9 cellular contexts compared by ENCODE assay signal in genomic region chr11:74024630-74025029, GRCh38. TPM values are rescaled to one million over a fixed set of nuclear protein-coding genes. Genes with fewer than 3 reads are reported as not detected.
DNase-seq lines count a peak whose midpoint lies in the region; TF ChIP-seq lines count a peak whose summit lies in the region.
"Had no signal": no experiment of that assay in that cellular context is flagged by ENCODE, and none has a peak within 500 bp of the region (broad histone marks: within the 10 kb centered on the region; RNA-seq: fewer than 3 reads in every experiment).

No MANE protein-coding gene starts in this region.

- intact Hi-C loops in activated CD4-positive, alpha-beta memory T cell treated with anti-CD3 and anti-CD28 coated beads for 36 hours (cut with micrococcal nuclease), result loop anchor here (5.0 kb wide), 1 partner anchor 63 kb away; no protein-coding TSS in a partner anchor
- intact Hi-C loops in stomach (cut with DNase I; ENCODE audit: low total_unique reads), result loop anchor here (10.0 kb wide), 1 partner anchor 50 kb away; no protein-coding TSS in a partner anchor

- no peak overlapping the region for H3K4me3 ChIP-seq in stomach

- no peak for TF ChIP-seq CTCF in stomach (IDR thresholded peaks at IDR 0.05)
- TF ChIP-seq CTCF in GM10266 (IDR thresholded peaks at IDR 0.05; ENCODE audit: control insufficient read depth, insufficient read depth, low read depth, missing control alignments), result no peak

- peaks cover 33% of the 10 kb centered on the region for H3K4me1 Mint-ChIP-seq in activated T-cell treated with anti-CD3 and anti-CD28 coated beads, Interleukin-2, amount 50 U/mL, for 24 hours (ENCODE audit: low read depth)
- peaks cover 38% of the 10 kb centered on the region for H3K4me1 Mint-ChIP-seq in activated CD4-positive, alpha-beta memory T cell treated with anti-CD3 and anti-CD28 coated beads for 36 hours (ENCODE audit: low read depth)

- no peaks in the 10 kb centered on the region for H3K27me3 ChIP-seq in stomach

- CTCF ChIA-PET in activated CD4-positive, alpha-beta memory T cell treated with anti-CD3 and anti-CD28 coated beads for 36 hours (lab: Charles Lee), result no interaction called here

- TF ChIP-seq EP300 in stomach (IDR thresholded peaks at IDR 0.05), result no peak

- peaks cover 53% of the 10 kb centered on the region for H3K36me3 Mint-ChIP-seq in activated T-cell treated with anti-CD3 and anti-CD28 coated beads, Interleukin-2, amount 50 U/mL, for 24 hours (ENCODE audit: low read depth)
- peaks cover 16% of the 10 kb centered on the region for H3K36me3 Mint-ChIP-seq in activated CD4-positive, alpha-beta memory T cell treated with anti-CD3 and anti-CD28 coated beads for 36 hours

- WGBS in stomach, 5 donors, result 57 to 84% (median 77%) methylated on average over 2 of the region's 2 CpGs

- TF ChIP-seq POLR2A in stomach (IDR thresholded peaks at IDR 0.05), result no peak

- no peaks in the 10 kb centered on the region for H3K9me3 ChIP-seq in stomach

- peaks cover 0 to 40% (median 29%) of the 10 kb centered on the region in 4 donors for H3K36me3 ChIP-seq in stomach

- no peaks in the 10 kb centered on the region for H3K9me3 Mint-ChIP-seq in activated T-cell treated with anti-CD3 and anti-CD28 coated beads, Interleukin-2, amount 50 U/mL, for 24 hours
- H3K9me3 Mint-ChIP-seq in activated CD4-positive, alpha-beta memory T cell treated with anti-CD3 and anti-CD28 coated beads for 36 hours, result no peaks in the 10 kb centered on the region

- peak overlapping the region; percentile 79 for H3K27ac Mint-ChIP-seq in activated T-cell treated with anti-CD3 and anti-CD28 coated beads, Interleukin-2, amount 50 U/mL, for 24 hours
- H3K27ac Mint-ChIP-seq in activated CD4-positive, alpha-beta memory T cell treated with anti-CD3 and anti-CD28 coated beads for 36 hours, result peak overlapping the region; percentile 61

- H3K27ac ChIP-seq in stomach, result peak overlapping the region in 2 of 5 donors; percentile 14 to 18

- POLR2A ChIA-PET in activated CD4-positive, alpha-beta memory T cell treated with anti-CD3 and anti-CD28 coated beads for 36 hours (lab: Charles Lee), result no interaction called here

- H3K4me3 Mint-ChIP-seq in activated T-cell treated with anti-CD3 and anti-CD28 coated beads, Interleukin-2, amount 50 U/mL, for 24 hours, result no peak overlapping the region
- H3K4me3 Mint-ChIP-seq in activated CD4-positive, alpha-beta memory T cell treated with anti-CD3 and anti-CD28 coated beads for 36 hours, result no peak overlapping the region

- H3K27me3 Mint-ChIP-seq in activated T-cell treated with anti-CD3 and anti-CD28 coated beads, Interleukin-2, amount 50 U/mL, for 24 hours, result no peaks in the 10 kb centered on the region
- H3K27me3 Mint-ChIP-seq in activated CD4-positive, alpha-beta memory T cell treated with anti-CD3 and anti-CD28 coated beads for 36 hours, result no peaks in the 10 kb centered on the region

- peaks cover 9 to 45% (median 15%) of the 10 kb centered on the region in 4 donors for H3K4me1 ChIP-seq in stomach

- peak; percentile 45 for DNase-seq in activated T-cell treated with anti-CD3 and anti-CD28 coated beads, Interleukin-2, amount 50 U/mL, for 24 hours
- DNase-seq in activated T-cell treated with anti-CD3 and anti-CD28 coated beads, Interleukin-2, amount 50 U/mL, for 1 hour, result no peak
- peak; percentile 83 for DNase-seq in activated CD4-positive, alpha-beta memory T cell treated with anti-CD3 and anti-CD28 coated beads for 36 hours
- peak; percentile 20 for DNase-seq in glomerular endothelial cell (ENCODE audit: extremely low read depth, low read depth, low spot score)
- peak; percentile 40 for DNase-seq in stomach
- DNase-seq in NCI-H2107 treated with DMSO at 0.1 percent for 48 hours (lab: John Stamatoyannopoulos, UW; ENCODE audit: unreplicated experiment), result no peak
- DNase-seq in GM10266 (ENCODE audit: extremely low spot score), result no peak
- no peak for DNase-seq in H4 (ENCODE audit: low spot score)
- DNase-seq: SHP77 treated with DMSO at 0.1 percent for 48 hours had no signal

RNA-seq across cellular contexts. Expression of gene UCP3, which starts 15.7 kb away (rescaled TPM):
- 1 to 10 TPM; 1.4 to 2.0 TPM for total RNA-seq in activated CD4-positive, alpha-beta memory T cell treated with anti-CD3 and anti-CD28 coated beads for 36 hours
- 0.10 and 1.4 TPM in 2 replicates for total RNA-seq in glomerular endothelial cell
- 10 to 100 TPM in 1 of 5 donors, 1 to 10 TPM in 1, under 1 TPM in 2, not detected in 1; under 0.01 to 28.0 (median 1.3) TPM for total RNA-seq in stomach
- polyA plus RNA-seq in stomach, result 1 to 10 TPM in 1 of 3 donors, under 1 TPM in 2; 0.19 to 1.4 (median 0.70) TPM
- not detected in 2 replicates for total RNA-seq in H4 (2014; rRNA removed; shearing (Covaris generic))

RNA-seq across cellular contexts. Expression of gene UCP2, which starts 42.0 kb away (rescaled TPM):
- total RNA-seq in activated CD4-positive, alpha-beta memory T cell treated with anti-CD3 and anti-CD28 coated beads for 36 hours, result 100 to 1,000 TPM; 461 to 471 TPM
- total RNA-seq in glomerular endothelial cell (15.3 and 23.7 TPM in 2 replicates), stomach (100 to 1,000 TPM in 1 of 5 donors, 10 to 100 TPM in 4; 15.2 to 111 (median 41.9) TPM)
- polyA plus RNA-seq in stomach, result 10 to 100 TPM; 21.9 to 55.3 (median 49.3) TPM
- 0.35 and 3.7 TPM in 2 replicates for total RNA-seq in H4 (2014; rRNA removed; shearing (Covaris generic))

Comparison
In these comparisons a context has a peak if more than half of its experiments do, and no peak if none do; other contexts are left out.
1. DNase-seq: peak in activated T-cell treated with anti-CD3 and anti-CD28 coated beads, Interleukin-2, amount 50 U/mL, for 24 hours (single experiment), activated CD4-positive, alpha-beta memory T cell treated with anti-CD3 and anti-CD28 coated beads for 36 hours (single experiment), glomerular endothelial cell (single experiment) and stomach (single experiment); none in activated T-cell treated with anti-CD3 and anti-CD28 coated beads, Interleukin-2, amount 50 U/mL, for 1 hour (single experiment), NCI-H2107 treated with DMSO at 0.1 percent for 48 hours (single experiment), GM10266 (single experiment) and H4 (single experiment).
2. RNA of gene UCP2, which starts 42.0 kb away (total RNA-seq): 461 to 471 TPM in activated CD4-positive, alpha-beta memory T cell treated with anti-CD3 and anti-CD28 coated beads for 36 hours; 15.2 to 111 TPM in stomach, 15.3 to 23.7 TPM in glomerular endothelial cell and 0.35 to 3.7 TPM in H4; every median in the first group is over 4 times any median in the second.